In the genomic region with DNA sequence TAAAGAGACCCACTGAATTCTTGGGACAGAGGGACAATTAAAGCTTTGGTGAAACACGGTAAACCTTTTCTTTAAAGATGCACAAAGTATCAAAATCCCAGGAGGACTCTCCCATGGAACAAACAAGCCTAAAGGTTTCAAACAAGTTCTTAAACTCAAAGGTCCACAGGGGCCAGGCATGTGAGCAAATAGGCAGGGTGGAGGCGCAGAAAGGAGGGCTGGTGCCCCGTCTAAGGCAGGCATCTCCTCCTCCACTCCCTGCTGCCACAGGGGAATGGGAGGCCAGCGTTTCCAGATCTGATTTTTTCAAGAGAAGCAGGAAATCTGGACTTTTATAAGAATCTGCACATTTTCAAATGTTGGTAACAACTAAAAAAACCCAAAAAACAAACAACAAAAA, we compare ENCODE assay signal across 18 cellular contexts. TPM values are rescaled to one million over a fixed set of nuclear protein-coding genes. Genes with fewer than 3 reads are reported as not detected.
DNase-seq lines count a peak whose midpoint lies in the region; ATAC-seq and TF ChIP-seq lines count a peak whose summit lies in the region.
"Had no signal": no experiment of that assay in that cellular context is flagged by ENCODE, and none has a peak within 500 bp of the region (broad histone marks: within the 10 kb centered on the region; RNA-seq: fewer than 3 reads in every experiment).

No MANE protein-coding gene starts in this region.

- H3K4me1 Mint-ChIP-seq in glutamatergic neuron (ENCODE audit: low read depth, unreplicated experiment), result peaks cover 46% of the 10 kb centered on the region

- H3K4me3 ChIP-seq in left ventricle myocardium inferior (no peak overlapping the region), skeletal muscle tissue (ENCODE audit: low read length in 3 of 3) (no peak overlapping the region), BE2C (ENCODE audit: low read depth, low read length) (no peak overlapping the region)
- H3K4me3 ChIP-seq: GM12878, GM23338 had no signal

- peaks cover 15% of the 10 kb centered on the region for H3K9me3 Mint-ChIP-seq in glutamatergic neuron (ENCODE audit: unreplicated experiment)
- H3K9me3 Mint-ChIP-seq: CD4-positive, alpha-beta T cell; GM23338 had no signal

- TF ChIP-seq CTCF in left ventricle myocardium inferior (IDR thresholded peaks at IDR 0.05; ENCODE audit: borderline replicate concordance) (no peak), glutamatergic neuron (IDR thresholded peaks at IDR 0.05; ENCODE audit: partially characterized antibody, unreplicated experiment) (no peak), BE2C (IDR thresholded peaks at IDR 0.05; ENCODE audit: low read depth, low read length) (no peak)

- H3K27me3 ChIP-seq in left ventricle myocardium inferior (ENCODE audit: low read depth), result no peaks in the 10 kb centered on the region
- no peaks in the 10 kb centered on the region for H3K27me3 ChIP-seq in skeletal muscle tissue (ENCODE audit: control insufficient read depth in 3 of 3, insufficient read depth in 3 of 3, low read length in 3 of 3)
- H3K27me3 ChIP-seq in BE2C, result no peaks in the 10 kb centered on the region

- intact Hi-C loops in left ventricle myocardium inferior (cut with micrococcal nuclease) (loop anchor here (10.0 kb wide), 1 partner anchor 169 kb away; no protein-coding TSS in a partner anchor), left cardiac atrium (cut with DNase I) (no loop called here)

- H3K9me3 ChIP-seq in left ventricle myocardium inferior (replicated peaks) (no peaks in the 10 kb centered on the region), skeletal muscle tissue (ENCODE audit: control insufficient read depth in 3 of 3, low read length in 3 of 3) (no peaks in the 10 kb centered on the region), BE2C (no peaks in the 10 kb centered on the region)

- peaks cover 4% of the 10 kb centered on the region for H3K36me3 Mint-ChIP-seq in glutamatergic neuron (ENCODE audit: unreplicated experiment)

- H3K36me3 ChIP-seq in left ventricle myocardium inferior (no peaks in the 10 kb centered on the region), skeletal muscle tissue (ENCODE audit: control insufficient read depth in 3 of 3, insufficient read depth in 3 of 3, low read length in 3 of 3) (peaks cover 5 to 8% (median 7%) of the 10 kb centered on the region in 3 donors), BE2C (peaks cover 5% of the 10 kb centered on the region; the same call in 1 of the 2 replicates)

- H3K4me3 Mint-ChIP-seq in glutamatergic neuron (ENCODE audit: unreplicated experiment), result peak overlapping the region; percentile 46
- H3K4me3 Mint-ChIP-seq: CD4-positive, alpha-beta T cell; GM23338 had no signal

- ATAC-seq in left cardiac atrium (no peak), GM19397 (IDR thresholded peaks at IDR 0.05; ENCODE audit: unreplicated experiment) (no peak)
- ATAC-seq: GM12878, GM23338 had no signal

- no peak overlapping the region for H3K9ac ChIP-seq in skeletal muscle tissue (ENCODE audit: low read depth in 1 of 3, low read length in 3 of 3)

- DNase-seq in left ventricle myocardium inferior (no peak), left cardiac atrium (no peak), glutamatergic neuron (no peak), BE2C (no peak), DMS 273 (lab: John Stamatoyannopoulos, UW; ENCODE audit: unreplicated experiment) (no peak)
- DNase-seq: 8988T; ACHN; C1 segment of cervical spinal cord; Calu3; CD4-positive, alpha-beta T cell; DMS79; H7 had no signal

- H3K27me3 Mint-ChIP-seq in glutamatergic neuron (ENCODE audit: unreplicated experiment), result peaks cover 15% of the 10 kb centered on the region
- H3K27me3 Mint-ChIP-seq: CD4-positive, alpha-beta T cell had no signal

- peak overlapping the region; percentile 93 for H3K27ac ChIP-seq in left ventricle myocardium inferior (replicated peaks)
- H3K27ac ChIP-seq in skeletal muscle tissue (ENCODE audit: low read depth, low read length), result peak overlapping the region; percentile 87
- H3K27ac ChIP-seq: HL-60 had no signal

- peak overlapping the region; percentile 93 for H3K27ac Mint-ChIP-seq in glutamatergic neuron (ENCODE audit: unreplicated experiment)
- H3K27ac Mint-ChIP-seq: CD4-positive, alpha-beta T cell; GM23338 had no signal

- H3K4me1 ChIP-seq in left ventricle myocardium inferior (peaks cover 59% of the 10 kb centered on the region), skeletal muscle tissue (ENCODE audit: control insufficient read depth in 3 of 3, insufficient read depth in 3 of 3, low read length in 3 of 3) (peaks cover 38 to 47% (median 39%) of the 10 kb centered on the region in 3 donors), BE2C (no peaks in the 10 kb centered on the region)

RNA-seq across cellular contexts. Expression of a gene that starts 7.6 kb away (rescaled TPM):
- 20.5 TPM for total RNA-seq in left ventricle myocardium inferior
- total RNA-seq in left cardiac atrium, result 10 to 100 TPM; 11.9 to 15.4 TPM
- 248 TPM for total RNA-seq in glutamatergic neuron (ENCODE audit: unreplicated experiment)
- total RNA-seq in skeletal muscle tissue, result 3.1 TPM
- polyA plus RNA-seq in BE2C (2012; ENCODE audit: insufficient read depth, insufficient read length, low read depth), result 122 TPM

RNA-seq across cellular contexts. Expression of a gene that starts 33.7 kb away (rescaled TPM):
- total RNA-seq in left ventricle myocardium inferior, result 230 TPM
- total RNA-seq in left cardiac atrium, result 100 to 1,000 TPM; 133 to 137 TPM
- 114 TPM for total RNA-seq in glutamatergic neuron (ENCODE audit: unreplicated experiment)
- total RNA-seq in skeletal muscle tissue, result 38.1 TPM
- polyA plus RNA-seq in BE2C (2012; ENCODE audit: insufficient read depth, insufficient read length, low read depth), result 85.4 TPM

RNA-seq across cellular contexts. Expression of a gene that starts 39.5 kb away (rescaled TPM):
- total RNA-seq in left ventricle myocardium inferior, result not detected
- not detected for total RNA-seq in left cardiac atrium
- not detected for total RNA-seq in glutamatergic neuron (ENCODE audit: unreplicated experiment)
- not detected for total RNA-seq in skeletal muscle tissue
- 0.76 TPM for polyA plus RNA-seq in BE2C (2012; ENCODE audit: insufficient read depth, insufficient read length, low read depth)
- total RNA-seq: Calu3, G401, GM23338, H7 had no signal

RNA-seq across cellular contexts. Expression of a gene that starts 40.0 kb away (rescaled TPM):
- total RNA-seq in left ventricle myocardium inferior, result 4.2 TPM
- 1 to 10 TPM; 4.6 to 5.0 TPM for total RNA-seq in left cardiac atrium
- 7.9 TPM for total RNA-seq in glutamatergic neuron (ENCODE audit: unreplicated experiment)
- total RNA-seq in skeletal muscle tissue, result 8.9 TPM
- polyA plus RNA-seq in BE2C (2012; ENCODE audit: insufficient read depth, insufficient read length, low read depth), result 44.0 TPM

Comparison
In these comparisons a context has a peak if more than half of its experiments do, and no peak if none do; other contexts are left out.
1. RNA of a gene that starts 7.6 kb away (total RNA-seq): 248 TPM in glutamatergic neuron (single experiment); 20.5 TPM in left ventricle myocardium inferior (single experiment), 11.9 to 15.4 TPM in left cardiac atrium and 3.1 TPM in skeletal muscle tissue (single experiment); every median in the first group is over 10 times any median in the second.